In the genomic region with DNA sequence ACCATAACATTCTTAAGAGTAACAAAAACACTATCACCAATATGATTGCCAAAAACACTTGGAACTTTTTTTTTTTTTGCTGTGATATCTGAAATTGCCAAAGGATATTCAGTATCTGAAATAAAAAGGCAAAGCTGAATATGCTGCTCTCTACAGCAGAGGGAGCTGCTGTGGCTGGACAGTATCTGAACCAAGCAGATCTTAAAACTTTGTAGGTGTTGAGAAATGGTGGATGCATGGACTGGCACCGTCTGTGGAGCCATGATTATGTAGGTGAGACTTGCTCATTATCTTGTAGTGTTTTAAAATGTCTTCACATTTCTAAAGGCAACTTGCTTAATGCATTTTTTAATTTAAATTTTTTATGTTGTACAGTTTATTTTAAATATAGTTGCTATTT, we compare ENCODE assay signal across 11 cellular contexts. TPM values are rescaled to one million over a fixed set of nuclear protein-coding genes. Genes with fewer than 3 reads are reported as not detected.
DNase-seq lines count a peak whose midpoint lies in the region; ATAC-seq and TF ChIP-seq lines count a peak whose summit lies in the region.
"Had no signal": no experiment of that assay in that cellular context is flagged by ENCODE, and none has a peak within 500 bp of the region (broad histone marks: within the 10 kb centered on the region; RNA-seq: fewer than 3 reads in every experiment).

No MANE protein-coding gene starts in this region.

- no peaks in the 10 kb centered on the region for H3K9me3 ChIP-seq in HAP-1
- H3K9me3 ChIP-seq: ascending aorta had no signal

- in situ Hi-C loops in HAP-1 (cut with MboI; ENCODE audit: low sequenced_read_pairs), result no loop called here

- no peaks in the 10 kb centered on the region for H3K9me3 Mint-ChIP-seq in activated T-cell treated with anti-CD3 and anti-CD28 coated beads, Interleukin-2, amount 50 U/mL, for 72 hours

- no peak for DNase-seq in activated T-cell treated with anti-CD3 and anti-CD28 coated beads, Interleukin-2, amount 50 U/mL, for 72 hours
- DNase-seq in activated T-cell treated with anti-CD3 and anti-CD28 coated beads for 4 hours (no peak), MV-4-11 (lab: John Stamatoyannopoulos, UW) (peak; percentile 9), choroid plexus epithelial cell (ENCODE audit: low read depth) (peak; percentile 50), renal cortical epithelial cell (ENCODE audit: low read depth) (peak; percentile 11), DMS153 treated with DMSO at 0.1 percent for 48 hours (lab: John Stamatoyannopoulos, UW; ENCODE audit: unreplicated experiment) (no peak), COR-L47 (lab: John Stamatoyannopoulos, UW) (no peak), HAP-1 (ENCODE audit: low spot score in 2 of 2) (no peak)
- DNase-seq: C1 segment of cervical spinal cord, NCI-H345 had no signal

- H3K27me3 ChIP-seq in HAP-1 (ENCODE audit: low read depth), result no peaks in the 10 kb centered on the region
- H3K27me3 ChIP-seq: ascending aorta had no signal

- no peaks in the 10 kb centered on the region for H3K4me1 Mint-ChIP-seq in activated T-cell treated with anti-CD3 and anti-CD28 coated beads, Interleukin-2, amount 50 U/mL, for 72 hours (ENCODE audit: low read depth)

- no peak for ATAC-seq in activated T-cell treated with anti-CD3 and anti-CD28 coated beads, Interleukin-2, amount 50 U/mL, for 72 hours (replicated peaks in 1 of 2)

- no peak overlapping the region for H3K4me3 Mint-ChIP-seq in activated T-cell treated with anti-CD3 and anti-CD28 coated beads, Interleukin-2, amount 50 U/mL, for 72 hours

- H3K4me1 ChIP-seq in HAP-1, result no peaks in the 10 kb centered on the region
- H3K4me1 ChIP-seq: ascending aorta had no signal

- H3K4me3 ChIP-seq in choroid plexus epithelial cell (ENCODE audit: low read depth, low read length) (no peak overlapping the region), HAP-1 (no peak overlapping the region)
- H3K4me3 ChIP-seq: ascending aorta had no signal

- H3K27ac Mint-ChIP-seq in activated T-cell treated with anti-CD3 and anti-CD28 coated beads, Interleukin-2, amount 50 U/mL, for 72 hours, result peak overlapping the region; percentile 77

- TF ChIP-seq CTCF in choroid plexus epithelial cell (conservative IDR thresholded peaks at IDR 0.05; ENCODE audit: low read depth, low read length), result peak; percentile 69

- peaks cover 74% of the 10 kb centered on the region for H3K36me3 ChIP-seq in HAP-1 (replicated peaks)

- no peaks in the 10 kb centered on the region for H3K27me3 Mint-ChIP-seq in activated T-cell treated with anti-CD3 and anti-CD28 coated beads, Interleukin-2, amount 50 U/mL, for 72 hours (ENCODE audit: low read depth)

- peaks cover 0 to 11% of the 10 kb centered on the region in 2 donors for H3K36me3 Mint-ChIP-seq in activated T-cell treated with anti-CD3 and anti-CD28 coated beads, Interleukin-2, amount 50 U/mL, for 72 hours (ENCODE audit: insufficient read depth in 2 of 2)

RNA-seq across cellular contexts. Expression of a gene that starts 9.2 kb away (rescaled TPM):
- total RNA-seq in activated T-cell treated with anti-CD3 and anti-CD28 coated beads, Interleukin-2, amount 50 U/mL, for 72 hours, result 100 to 1,000 TPM in 1 of 2 donors, 10 to 100 TPM in 1; 99.4 to 111 TPM
- total RNA-seq in renal cortical epithelial cell, result 47.0 and 100 TPM in 2 replicates

RNA-seq across cellular contexts. Expression of a gene that starts 21.1 kb away (rescaled TPM):
- 10 to 100 TPM; 25.8 to 29.0 TPM for total RNA-seq in activated T-cell treated with anti-CD3 and anti-CD28 coated beads, Interleukin-2, amount 50 U/mL, for 72 hours
- 6.8 and 11.0 TPM in 2 replicates for total RNA-seq in renal cortical epithelial cell

RNA-seq across cellular contexts. Expression of a gene that starts 22.1 kb away (rescaled TPM):
- total RNA-seq in activated T-cell treated with anti-CD3 and anti-CD28 coated beads, Interleukin-2, amount 50 U/mL, for 72 hours, result 100 to 1,000 TPM; 169 to 174 TPM
- 195 and 429 TPM in 2 replicates for total RNA-seq in renal cortical epithelial cell

Comparison
In these comparisons a context has a peak if more than half of its experiments do, and no peak if none do; other contexts are left out.
1. DNase-seq: peak in MV-4-11 (single experiment), choroid plexus epithelial cell (single experiment) and renal cortical epithelial cell (single experiment); none in activated T-cell treated with anti-CD3 and anti-CD28 coated beads, Interleukin-2, amount 50 U/mL, for 72 hours (0 of 2), activated T-cell treated with anti-CD3 and anti-CD28 coated beads for 4 hours (single experiment), DMS153 treated with DMSO at 0.1 percent for 48 hours (single experiment), COR-L47 (single experiment) and HAP-1 (0 of 2).